ENCODE assay signal across 10 cellular contexts in genomic region chr22:25282671-25283561, GRCh38.
DNase-seq lines count a peak whose midpoint lies in the region; ATAC-seq, FAIRE-seq and TF ChIP-seq lines count a peak whose summit lies in the region.
"Had no signal": no experiment of that assay in that cellular context is flagged by ENCODE, and none has a peak within 500 bp of the region (broad histone marks: within the 10 kb centered on the region; RNA-seq: fewer than 3 reads in every experiment).

No MANE protein-coding gene starts in this region.

- peaks cover 0 to 1% of the 10 kb centered on the region in 2 experiments for H4K20me1 ChIP-seq in H1 (replicated peaks in 1 of 2; ENCODE audit: control insufficient read depth in 1 of 2, insufficient read depth in 2 of 2, low read length in 2 of 2)
- H4K20me1 ChIP-seq in neural cell (ENCODE audit: insufficient read depth): no peaks in the 10 kb centered on the region

- H3K23me2 ChIP-seq in H1 (ENCODE audit: low read depth, low read length): peaks cover 13% of the 10 kb centered on the region

- peak overlapping the region; percentile 80 for H4K8ac ChIP-seq in H1 (ENCODE audit: extremely low read depth, insufficient read depth, low read length)

- no peak overlapping the region for H3K4ac ChIP-seq in H1 (replicated peaks; ENCODE audit: insufficient read length, low read depth, low read length)

- H2BK120ac ChIP-seq in H1 (replicated peaks; ENCODE audit: low read depth, low read length): no peak overlapping the region

- no peak overlapping the region for H2BK5ac ChIP-seq in H1 (ENCODE audit: low read depth, low read length)

- H3K14ac ChIP-seq in H1 (ENCODE audit: insufficient read length): no peak overlapping the region

- peak; percentile 52 for FAIRE-seq in H1 (lab: Jason Lieb, UNC)

- H3K79me2 ChIP-seq in H1 (ENCODE audit: control insufficient read depth in 1 of 2, insufficient read depth in 2 of 2, low read length in 2 of 2): no peaks in the 10 kb centered on the region
- H3K79me2 ChIP-seq in neural cell (replicated peaks; ENCODE audit: insufficient read depth, low read length): no peaks in the 10 kb centered on the region

- peak overlapping the region; percentile 87; the same call in 1 of the 2 replicates for H2BK12ac ChIP-seq in H1 (ENCODE audit: low read depth, low read length)

- no peak overlapping the region for H3K23ac ChIP-seq in H1 (ENCODE audit: insufficient read length)

- 0 out of 2 replicates have a peak overlapping the region, but pooled peaks have one; percentile 10 for H2BK15ac ChIP-seq in H1 (ENCODE audit: low read length)

- TF ChIP-seq CTCF in H1 (IDR thresholded peaks at IDR 0.05; ENCODE audit: control extremely low read depth in 1 of 3, insufficient read depth in 1 of 3, low read depth in 1 of 3, low read length in 3 of 3) (peak in 1 of 3 experiments; percentile 4; a peak in 1 of 4 replicates), neural cell (IDR thresholded peaks at IDR 0.05; ENCODE audit: poor library complexity, severe bottlenecking) (no peak)

- H4K5ac ChIP-seq in H1 (ENCODE audit: insufficient read length, low read depth, low read length): no peak overlapping the region

- H3K36me3 ChIP-seq in H1 (ENCODE audit: control insufficient read depth in 2 of 4, insufficient read depth in 4 of 4, low read length in 3 of 4): no peaks in the 10 kb centered on the region
- H3K36me3 ChIP-seq in neural cell (ENCODE audit: insufficient read depth, low read length): no peaks in the 10 kb centered on the region

- H4K91ac ChIP-seq in H1 (replicated peaks; ENCODE audit: insufficient read length, low read length): peak overlapping the region; percentile 74

- peak overlapping the region; percentile 76; the same call in 1 of the 2 replicates for H2AFZ ChIP-seq in H1 (ENCODE audit: low read length)
- no peak overlapping the region for H2AFZ ChIP-seq in neural cell (ENCODE audit: low read depth, low read length)

- no peak overlapping the region for H3K56ac ChIP-seq in H1 (replicated peaks; ENCODE audit: insufficient read length, low read depth, low read length)

- H2AK5ac ChIP-seq in H1 (ENCODE audit: low read depth, low read length): no peak overlapping the region

- H3K27ac ChIP-seq in H1 (ENCODE audit: low read depth, low read length) (no peak overlapping the region), neural cell (ENCODE audit: low read length) (no peak overlapping the region)
- H3K27ac ChIP-seq: skin epidermis had no signal

- H3K18ac ChIP-seq in H1 (ENCODE audit: extremely low read depth, low read length): peak overlapping the region; percentile 60

- CTCF ChIA-PET in H1 (lab: Charles Lee; ENCODE audit: partially characterized antibody): interaction anchor here (0.6 to 2.3 kb wide), 9 partner anchors 13 to 144 kb away, joined by 3 to 8 read pairs (median 4); no protein-coding TSS in a partner anchor

- no peak; a peak in 1 of 4 replicates for TF ChIP-seq RAD21 in H1 (IDR thresholded peaks at IDR 0.05 in 1 of 2, conservative IDR thresholded peaks at IDR 0.05 in 1 of 2; ENCODE audit: low read depth in 2 of 2, low read length in 2 of 2)
- TF ChIP-seq RAD21 in neural cell (conservative IDR thresholded peaks at IDR 0.05): no peak

- no peak for TF ChIP-seq POLR2A in H1 (IDR thresholded peaks at IDR 0.05; ENCODE audit: control extremely low read depth in 1 of 2, low read depth in 2 of 2, low read length in 2 of 2)

- 1% methylated on average over 73 of the region's 91 CpGs; no CpG with 5 or more reads in 1 of the 2 experiments for WGBS in H1 (ENCODE audit: extremely low coverage in 1 of 2, insufficient coverage in 1 of 2, insufficient read length in 1 of 2, insufficient replicate concordance in 2 of 2, low coverage in 1 of 2, low lambda C conversion rate in 2 of 2, missing lambda C conversion rate in 1 of 2), 2 experiments

- H3K27me3 ChIP-seq in H1 (replicated peaks in 1 of 4; ENCODE audit: control insufficient read depth in 3 of 4, extremely low read depth in 1 of 4, insufficient read depth in 3 of 4, low read length in 3 of 4): peaks cover 3 to 21% (median 15%) of the 10 kb centered on the region in 4 experiments
- peaks cover 42% of the 10 kb centered on the region for H3K27me3 ChIP-seq in neural cell (ENCODE audit: insufficient read depth, low read depth, low read length)

- H3K4me2 ChIP-seq in H1 (ENCODE audit: insufficient read depth in 1 of 2, low read depth in 2 of 2, low read length in 2 of 2): peak overlapping the region; percentile 78 to 93
- peak overlapping the region; percentile 44 for H3K4me2 ChIP-seq in neural cell (ENCODE audit: low read length)

- H3K79me1 ChIP-seq in H1 (ENCODE audit: low read depth, low read length): no peaks in the 10 kb centered on the region

- ATAC-seq in HG02870 (IDR thresholded peaks at IDR 0.05; ENCODE audit: unreplicated experiment) (no peak), GM18870 (IDR thresholded peaks at IDR 0.05; ENCODE audit: unreplicated experiment) (no peak), HG02610 (IDR thresholded peaks at IDR 0.05; ENCODE audit: unreplicated experiment) (no peak)

- DNase-seq in G401 (ENCODE audit: low spot score) (peak; percentile 9), HuH-7 (ENCODE audit: low spot score) (peak; percentile 15), H1 (ENCODE audit: low read depth in 1 of 2, low spot score in 2 of 2) (peak in 1 of 2 experiments; percentile 78), amygdala (lab: John Stamatoyannopoulos, UW) (no peak)

- peaks cover 0 to 2% (median under 1%) of the 10 kb centered on the region in 4 experiments; a peak in 2 of 7 replicates for H3K4me1 ChIP-seq in H1 (replicated peaks in 1 of 4; ENCODE audit: control insufficient read depth in 3 of 4, insufficient read depth in 4 of 4, low read length in 3 of 4)

- in situ Hi-C loops in G401 (cut with HindIII; ENCODE audit: low sequenced_read_pairs): no loop called here

- H3K9me2 ChIP-seq in neural cell (ENCODE audit: insufficient read depth, low read length): no peaks in the 10 kb centered on the region

- H3K9ac ChIP-seq in H1 (replicated peaks in 1 of 4; ENCODE audit: extremely low read depth in 1 of 4, low read depth in 3 of 4, low read length in 3 of 4) (no peak overlapping the region; a peak in 1 of 7 replicates), neural cell (ENCODE audit: low read length) (peak overlapping the region; percentile 41)

- H2BK20ac ChIP-seq in H1 (ENCODE audit: low read length): no peak overlapping the region

- no peaks in the 10 kb centered on the region for H3K9me3 ChIP-seq in H1 (ENCODE audit: insufficient read depth in 2 of 2, low read depth in 1 of 2, low read length in 1 of 2)
- H3K9me3 ChIP-seq in neural cell (ENCODE audit: low read length): no peaks in the 10 kb centered on the region

- H3K4me3 ChIP-seq in H1 (ENCODE audit: extremely low read depth in 1 of 4, insufficient read depth in 2 of 4, low read depth in 3 of 4, low read length in 4 of 4) (peak overlapping the region; percentile 61 to 93 (median 76)), neural cell (ENCODE audit: low read length) (peak overlapping the region; percentile 75)
- H3K4me3 ChIP-seq: lung, skin epidermis had no signal

- TF ChIP-seq EP300 in H1 (IDR thresholded peaks at IDR 0.05; ENCODE audit: borderline replicate concordance in 1 of 2, low read depth in 2 of 2, low read length in 2 of 2): no peak
- no peak for TF ChIP-seq EP300 in neural cell (conservative IDR thresholded peaks at IDR 0.05; ENCODE audit: poor library complexity, severe bottlenecking)

- no peaks in the 10 kb centered on the region for H3F3A ChIP-seq in neural cell (ENCODE audit: insufficient read depth, low read length, poor library complexity, severe bottlenecking)

- POLR2A ChIA-PET in H1 (lab: Charles Lee; ENCODE audit: partially characterized antibody): interaction anchor here (1.0 to 1.6 kb wide), 5 partner anchors 12 to 161 kb away, joined by 3 to 5 read pairs (median 4); no protein-coding TSS in a partner anchor

TF ChIP-seq in H1, 55 proteins besides CTCF, POLR2A, EP300 and RAD21 (continues in another document):
- TF ChIP-seq SIN3A (conservative IDR thresholded peaks at IDR 0.05 in 1 of 2, IDR thresholded peaks at IDR 0.05 in 1 of 2; ENCODE audit: low read depth in 1 of 2, low read length in 2 of 2) (peak in 1 of 2 experiments; percentile 40; a peak in 1 of 4 replicates), ASH2L (IDR thresholded peaks at IDR 0.05; ENCODE audit: low read length) (peak; percentile 81), SAP30 (IDR thresholded peaks at IDR 0.05; ENCODE audit: insufficient read depth, insufficient replicate concordance, low read length) (no peak), EZH2 (IDR thresholded peaks at IDR 0.05; ENCODE audit: low read depth, low read length, severe bottlenecking) (peak; percentile 76), SP4 (IDR thresholded peaks at IDR 0.05; ENCODE audit: low read length) (no peak), E2F6 (IDR thresholded peaks at IDR 0.05) (no peak), TCF12 (IDR thresholded peaks at IDR 0.05; ENCODE audit: low read depth, low read length) (no peak), RBBP5 (IDR thresholded peaks at IDR 0.05; ENCODE audit: borderline replicate concordance, low read depth, low read length) (peak; percentile 94)

TF ChIP-seq in neural cell, 6 proteins besides CTCF, POLR2A, EP300 and RAD21 (continues in another document):
- TF ChIP-seq POLR2AphosphoS5 (IDR thresholded peaks at IDR 0.05) (no peak), EZH2 (IDR thresholded peaks at IDR 0.05; ENCODE audit: borderline replicate concordance, insufficient read depth, low read length, poor library complexity, severe bottlenecking) (no peak), SMC3 (conservative IDR thresholded peaks at IDR 0.05; ENCODE audit: poor library complexity) (no peak)

Comparison
In these comparisons a context has a peak if more than half of its experiments do, and no peak if none do; other contexts are left out.
1. DNase-seq: peak in G401 (single experiment) and HuH-7 (single experiment); none in amygdala (0 of 56).